In the genomic region with DNA sequence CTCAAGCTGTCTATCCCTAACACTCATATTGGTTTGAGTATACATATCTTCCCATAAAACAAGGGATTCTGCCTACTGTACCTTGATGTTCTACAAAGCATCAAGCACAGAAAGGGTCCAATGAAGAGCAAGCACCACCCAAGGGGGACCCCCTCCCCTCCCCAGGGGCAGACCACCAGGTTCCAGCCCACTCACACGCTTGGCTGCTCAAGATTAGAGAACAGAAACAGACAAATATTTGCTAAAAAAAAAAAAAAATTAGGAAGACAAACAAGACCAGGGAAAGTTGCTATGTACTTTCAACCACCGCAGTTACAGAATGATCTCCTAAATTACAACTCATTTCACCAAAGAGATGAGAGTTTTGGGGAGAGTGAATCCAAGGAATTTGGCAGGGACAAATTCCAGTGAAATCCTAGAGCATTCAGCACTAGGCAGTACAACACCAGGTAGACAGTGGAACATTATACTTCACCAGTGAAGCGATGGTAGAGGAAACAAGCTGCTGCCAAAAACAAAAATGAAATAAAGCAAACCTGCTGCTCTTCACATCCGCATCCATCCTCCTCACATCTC, we compare ENCODE assay signal across 11 cellular contexts. TPM values are rescaled to one million over a fixed set of nuclear protein-coding genes. Genes with fewer than 3 reads are reported as not detected.
DNase-seq lines count a peak whose midpoint lies in the region; ATAC-seq and TF ChIP-seq lines count a peak whose summit lies in the region.
"Had no signal": no experiment of that assay in that cellular context is flagged by ENCODE, and none has a peak within 500 bp of the region (broad histone marks: within the 10 kb centered on the region; RNA-seq: fewer than 3 reads in every experiment).

No MANE protein-coding gene starts in this region.

- H3K36me3 Mint-ChIP-seq in natural killer cell treated with Interleukin-12 subunit alpha and Interleukin-12 subunit beta and Interleukin-15 and Interleukin-18, amount 100 ng/mL, for 72 hours = no peaks in the 10 kb centered on the region
- H3K36me3 Mint-ChIP-seq: activated naive CD4-positive, alpha-beta T cell treated with anti-CD3 and anti-CD28 coated beads, Interleukin-2, amount 50 U/mL, for 24 hours had no signal

- no peak for TF ChIP-seq EP300 in ovary (IDR thresholded peaks at IDR 0.05)

- no peaks in the 10 kb centered on the region for H3K4me1 ChIP-seq in PC-9 (replicated peaks; ENCODE audit: insufficient read depth)
- peaks cover 12% of the 10 kb centered on the region for H3K4me1 ChIP-seq in ovary (ENCODE audit: insufficient read depth)

- CTCF ChIA-PET in PC-9 (lab: Charles Lee) = interaction anchor here (0.6 kb wide), 1 partner anchor 126 kb away, joined by 3 read pairs; no protein-coding TSS in a partner anchor

- TF ChIP-seq CTCF in PC-9 (conservative IDR thresholded peaks at IDR 0.05) = no peak
- no peak for TF ChIP-seq CTCF in ovary (IDR thresholded peaks at IDR 0.05)

- ATAC-seq in GM18505 (IDR thresholded peaks at IDR 0.05; ENCODE audit: unreplicated experiment) (peak; percentile 7), GM21360 (IDR thresholded peaks at IDR 0.05; ENCODE audit: unreplicated experiment) (peak; percentile 18), HG03469 (IDR thresholded peaks at IDR 0.05; ENCODE audit: unreplicated experiment) (peak; percentile 17)
- no peak for ATAC-seq in natural killer cell treated with Interleukin-12 subunit alpha and Interleukin-12 subunit beta and Interleukin-15 and Interleukin-18, amount 100 ng/mL, for 72 hours

- no peak overlapping the region for H3K4me2 ChIP-seq in PC-9
- H3K4me2 ChIP-seq: KMS-11 had no signal

- POLR2A ChIA-PET in PC-9 (lab: Charles Lee; ENCODE audit: unreplicated experiment) = no interaction called here

- DNase-seq in natural killer cell treated with Interleukin-12 subunit alpha and Interleukin-12 subunit beta and Interleukin-15 and Interleukin-18, amount 100 ng/mL, for 72 hours (ENCODE audit: low spot score) = no peak
- DNase-seq in NCI-H524 treated with DMSO at 0.1 percent for 48 hours (lab: John Stamatoyannopoulos, UW) = no peak
- DNase-seq in PC-9 = no peak
- no peak for DNase-seq in ovary
- DNase-seq: H9, NCI-H82 had no signal

- peaks cover 61 to 67% of the 10 kb centered on the region in 2 donors for H3K4me1 Mint-ChIP-seq in natural killer cell treated with Interleukin-12 subunit alpha and Interleukin-12 subunit beta and Interleukin-15 and Interleukin-18, amount 100 ng/mL, for 72 hours (ENCODE audit: low read depth in 2 of 2)

- H3K9me3 Mint-ChIP-seq in natural killer cell treated with Interleukin-12 subunit alpha and Interleukin-12 subunit beta and Interleukin-15 and Interleukin-18, amount 100 ng/mL, for 72 hours = no peaks in the 10 kb centered on the region
- H3K9me3 Mint-ChIP-seq: activated naive CD4-positive, alpha-beta T cell treated with anti-CD3 and anti-CD28 coated beads, Interleukin-2, amount 50 U/mL, for 24 hours; H9 had no signal

- 50 to 59% (median 58%) methylated on average over 4 of the region's 4 CpGs for WGBS in ovary, 3 donors

- H3K9me3 ChIP-seq in PC-9 (ENCODE audit: insufficient read depth, low read depth) (no peaks in the 10 kb centered on the region), ovary (no peaks in the 10 kb centered on the region)

- H3K4me3 Mint-ChIP-seq in natural killer cell treated with Interleukin-12 subunit alpha and Interleukin-12 subunit beta and Interleukin-15 and Interleukin-18, amount 100 ng/mL, for 72 hours = no peak overlapping the region
- H3K4me3 Mint-ChIP-seq: activated naive CD4-positive, alpha-beta T cell treated with anti-CD3 and anti-CD28 coated beads, Interleukin-2, amount 50 U/mL, for 24 hours; H9 had no signal

- H3K27ac Mint-ChIP-seq in natural killer cell treated with Interleukin-12 subunit alpha and Interleukin-12 subunit beta and Interleukin-15 and Interleukin-18, amount 100 ng/mL, for 72 hours = peak overlapping the region; percentile 22 to 34
- H3K27ac Mint-ChIP-seq: activated naive CD4-positive, alpha-beta T cell treated with anti-CD3 and anti-CD28 coated beads, Interleukin-2, amount 50 U/mL, for 24 hours had no signal

- no peak overlapping the region for H3K4me3 ChIP-seq in PC-9
- no peak overlapping the region for H3K4me3 ChIP-seq in ovary

- no peaks in the 10 kb centered on the region for H3K79me2 ChIP-seq in PC-9 (ENCODE audit: low read depth)

- intact Hi-C loops in PC-9 (cut with micrococcal nuclease; ENCODE audit: unreplicated experiment) (no loop called here), ovary (cut with DNase I) (no loop called here)

- no TSS peak for BruUV-seq in PC-9 (replicated peaks; lab: Mats Ljungman, UMichigan)

- H3K27ac ChIP-seq in PC-9 = no peak overlapping the region
- H3K27ac ChIP-seq in ovary = no peak overlapping the region
- H3K27ac ChIP-seq: KMS-11 had no signal

- H3K27me3 ChIP-seq in PC-9 (ENCODE audit: insufficient read depth, low read depth) = no peaks in the 10 kb centered on the region
- H3K27me3 ChIP-seq in ovary = no peaks in the 10 kb centered on the region

- no peaks in the 10 kb centered on the region for H3K27me3 Mint-ChIP-seq in natural killer cell treated with Interleukin-12 subunit alpha and Interleukin-12 subunit beta and Interleukin-15 and Interleukin-18, amount 100 ng/mL, for 72 hours
- H3K27me3 Mint-ChIP-seq: activated naive CD4-positive, alpha-beta T cell treated with anti-CD3 and anti-CD28 coated beads, Interleukin-2, amount 50 U/mL, for 24 hours had no signal

- no peak overlapping the region for H2AFZ ChIP-seq in PC-9

- TF ChIP-seq POLR2A in GM18505 (IDR thresholded peaks at IDR 0.05; ENCODE audit: borderline replicate concordance, extremely low read depth, insufficient read depth, insufficient read length) (peak; percentile 7), ovary (IDR thresholded peaks at IDR 0.05) (no peak)

- no peaks in the 10 kb centered on the region for H3K9me2 ChIP-seq in PC-9 (ENCODE audit: insufficient read depth)

- no peaks in the 10 kb centered on the region; the same call in 1 of the 2 replicates for H3F3A ChIP-seq in PC-9 (ENCODE audit: insufficient read depth, low read depth)

- no peaks in the 10 kb centered on the region for H3K36me3 ChIP-seq in PC-9 (ENCODE audit: low read depth)
- no peaks in the 10 kb centered on the region for H3K36me3 ChIP-seq in ovary

- H4K20me1 ChIP-seq in PC-9 (ENCODE audit: insufficient read depth) = no peaks in the 10 kb centered on the region

RNA-seq across cellular contexts. Expression of a gene that starts 17.0 kb away (rescaled TPM):
- 10 to 100 TPM; 12.7 to 17.9 TPM for total RNA-seq in natural killer cell treated with Interleukin-12 subunit alpha and Interleukin-12 subunit beta and Interleukin-15 and Interleukin-18, amount 100 ng/mL, for 72 hours
- total RNA-seq in PC-9 (2021) (19.6 and 23.0 TPM in 2 replicates), ovary (10 to 100 TPM; 10.8 to 26.5 (median 20.2) TPM)
- polyA plus RNA-seq in ovary = 10 to 100 TPM; 12.6 to 52.7 TPM

Comparison
In these comparisons a context has a peak if more than half of its experiments do, and no peak if none do; other contexts are left out.
1. ATAC-seq: peak in GM18505 (single experiment), GM21360 (single experiment) and HG03469 (single experiment); none in natural killer cell treated with Interleukin-12 subunit alpha and Interleukin-12 subunit beta and Interleukin-15 and Interleukin-18, amount 100 ng/mL, for 72 hours (0 of 2).